Comparison of ENCODE assay signal across 7 cellular contexts in the genomic region with DNA sequence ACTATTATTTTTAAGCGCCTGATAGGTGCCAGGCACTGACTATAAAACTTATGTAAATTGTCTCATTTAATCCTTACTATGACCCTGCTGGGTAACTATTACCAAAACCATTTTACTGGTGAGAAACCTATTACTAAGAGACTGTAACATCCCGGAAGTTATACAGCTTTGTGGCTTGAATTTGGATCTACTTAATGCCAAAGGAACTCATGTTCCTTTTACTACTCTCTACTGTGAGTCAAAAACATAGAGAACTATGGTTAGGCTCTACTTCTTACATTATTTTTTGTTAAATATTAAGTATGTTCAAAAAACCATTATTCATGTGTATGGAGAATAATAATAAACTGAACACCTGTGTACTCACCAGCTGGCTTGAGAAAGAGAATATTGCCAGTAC. TPM values are rescaled to one million over a fixed set of nuclear protein-coding genes. Genes with fewer than 3 reads are reported as not detected.
ATAC-seq lines count a peak whose summit lies in the region.
"Not testable (repeated sequence)": the region's sequence is repeated elsewhere in the genome, so short reads cannot be mapped to it uniquely, and the experiment has no call there.

No MANE protein-coding gene starts in this region.

- not testable (repeated sequence) for H3K9me3 Mint-ChIP-seq in IgD-negative memory B cell

- H3K27ac Mint-ChIP-seq in IgD-negative memory B cell, result peak overlapping the region in 2 of 3 donors; percentile 5 to 65

- H3K36me3 Mint-ChIP-seq in IgD-negative memory B cell, result not testable (repeated sequence)

- peaks cover 22 to 42% (median 36%) of the 10 kb centered on the region in 3 donors for H3K4me1 Mint-ChIP-seq in IgD-negative memory B cell

- H3K27me3 Mint-ChIP-seq in IgD-negative memory B cell, result not testable (repeated sequence)

- not testable (repeated sequence) for H3K4me3 Mint-ChIP-seq in IgD-negative memory B cell

- ATAC-seq in GM18508 (IDR thresholded peaks at IDR 0.05; ENCODE audit: insufficient read depth, unreplicated experiment), result peak; percentile 37
- peak; percentile 39 for ATAC-seq in GM19025 (IDR thresholded peaks at IDR 0.05; ENCODE audit: low read depth, unreplicated experiment)
- ATAC-seq in GM19467 (IDR thresholded peaks at IDR 0.05; ENCODE audit: unreplicated experiment), result peak; percentile 46
- peak; percentile 31 for ATAC-seq in HG02642 (IDR thresholded peaks at IDR 0.05; ENCODE audit: poor library complexity, unreplicated experiment)
- peak; percentile 60 for ATAC-seq in HG02981 (IDR thresholded peaks at IDR 0.05; ENCODE audit: unreplicated experiment)
- ATAC-seq in HG03175 (IDR thresholded peaks at IDR 0.05; ENCODE audit: unreplicated experiment), result peak; percentile 41

RNA-seq across cellular contexts. Expression of a gene that starts 14.8 kb away (rescaled TPM):
- 39.7 TPM for polyA plus RNA-seq in IgD-negative memory B cell

Comparison
In these comparisons a context has a peak if more than half of its experiments do, and no peak if none do; other contexts are left out.
1. Peak in every context shown above with its lines: ATAC-seq.